31 cellular contexts compared by ENCODE assay signal in the genomic region with DNA sequence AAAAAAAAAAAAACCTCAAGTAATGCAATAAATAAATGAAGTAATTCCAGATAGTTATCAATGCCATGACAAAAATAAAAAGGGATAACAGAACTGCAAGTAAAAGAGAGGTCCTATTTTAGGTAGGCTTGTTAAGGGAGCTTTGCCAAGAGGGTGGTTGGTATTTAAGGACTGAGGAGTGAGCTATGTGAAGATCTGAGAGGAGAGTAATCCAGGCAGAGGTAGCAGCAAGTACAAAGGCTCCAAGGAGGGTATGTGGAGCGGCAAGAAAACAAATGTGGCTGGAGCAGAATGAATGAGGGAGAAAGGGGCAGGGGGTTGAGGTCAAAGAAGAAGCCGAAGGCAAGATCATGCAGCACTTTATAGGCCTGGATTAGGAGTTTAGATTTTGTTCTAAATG.
"Had no signal": no experiment of that assay in that cellular context is flagged by ENCODE, and none has a peak within 500 bp of the region (broad histone marks: within the 10 kb centered on the region; RNA-seq: fewer than 3 reads in every experiment).

No MANE protein-coding gene starts in this region.

- H3K4me1 Mint-ChIP-seq: activated B cell treated with CpG ODN at 0.5 μM for 24 hours; activated CD4-positive, alpha-beta T cell treated with anti-CD3 and anti-CD28 coated beads for 36 hours; naive B cell; stimulated activated memory B cell treated with anti-CD40 and anti-IgM and Interleukin-4, amounts not matched to agents 10 μg/mL and 1 μg/mL and 100 μg/mL, for 72 hours had no signal

- H3K4me3 ChIP-seq: adrenal gland, ascending aorta, dorsolateral prefrontal cortex, esophagus muscularis mucosa, lower lobe of right lung, mucosa of descending colon, smooth muscle cell, stomach, uterus had no signal

- H3K27ac Mint-ChIP-seq: activated B cell treated with CpG ODN at 0.5 μM for 24 hours; activated CD4-positive, alpha-beta T cell treated with anti-CD3 and anti-CD28 coated beads for 36 hours; activated naive CD8-positive, alpha-beta T cell; activated T-helper 2 cell treated with anti-CD3 and anti-CD28 coated beads, Interferon-gamma antibody, Interleukin-2, Interleukin-4, amounts not matched to agents 10 μg/mL and 5 μg/mL and 100 μg/mL, durations not matched to agents 14 hours and 24 hours and 36 hours; effector memory CD8-positive, alpha-beta T cell; stimulated activated memory B cell treated with anti-CD40 and anti-IgM and Interleukin-4, amounts not matched to agents 10 μg/mL and 1 μg/mL and 100 μg/mL, for 72 hours had no signal

- H3K9me3 Mint-ChIP-seq: activated B cell treated with CpG ODN at 0.5 μM for 24 hours; activated T-helper 2 cell treated with anti-CD3 and anti-CD28 coated beads, Interferon-gamma antibody, Interleukin-2, Interleukin-4, amounts not matched to agents 10 μg/mL and 5 μg/mL and 100 μg/mL, durations not matched to agents 14 hours and 24 hours and 36 hours; effector memory CD8-positive, alpha-beta T cell had no signal

- DNase-seq: activated B cell treated with CpG ODN at 0.5 μM for 24 hours; activated CD4-positive, alpha-beta T cell treated with anti-CD3 and anti-CD28 coated beads for 36 hours; activated CD4-positive, alpha-beta T cell treated with anti-CD3 and anti-CD28 coated beads, Interleukin-2, amount 50 U/mL, for 4 hours; activated CD8-positive, alpha-beta memory T cell treated with anti-CD3 and anti-CD28 coated beads, Interleukin-2, amount 50 U/mL, for 48 hours; activated naive CD4-positive, alpha-beta T cell; activated T-cell treated with anti-CD3 and anti-CD28 coated beads, Interleukin-2, amount 50 U/mL, for 4 hours; adrenal gland; brain microvascular endothelial cell; central memory CD4-positive, alpha-beta T cell; dorsolateral prefrontal cortex; effector memory CD8-positive, alpha-beta T cell; glutamatergic neuron; hippocampal formation; left colon; lower lobe of right lung; mesendoderm; mucosa of descending colon; naive B cell; stimulated activated CD4-positive, alpha-beta T cell treated with anti-CD3 and anti-CD28 coated beads, Interleukin-15, amount 100 ng/mL, for 24 hours; stomach; T-helper 9 cell; trophoblast cell; uterus had no signal

- H3K4me1 ChIP-seq: adrenal gland, ascending aorta, lower lobe of right lung, parathyroid adenoma, stomach, uterus had no signal

- H3K36me3 ChIP-seq: adrenal gland, ascending aorta, brain microvascular endothelial cell, esophagus muscularis mucosa, lower lobe of right lung, stomach, uterus had no signal

- H3K36me3 Mint-ChIP-seq: activated naive CD8-positive, alpha-beta T cell; stimulated activated memory B cell treated with anti-CD40 and anti-IgM and Interleukin-4, amounts not matched to agents 10 μg/mL and 1 μg/mL and 100 μg/mL, for 72 hours had no signal

- H3K27me3 ChIP-seq: adrenal gland, ascending aorta, brain microvascular endothelial cell, dorsolateral prefrontal cortex, esophagus muscularis mucosa, stomach, uterus had no signal

- H3K4me3 Mint-ChIP-seq: activated B cell treated with CpG ODN at 0.5 μM for 24 hours; activated CD4-positive, alpha-beta T cell treated with anti-CD3 and anti-CD28 coated beads for 36 hours; activated naive CD8-positive, alpha-beta T cell; activated T-cell treated with anti-CD3 and anti-CD28 coated beads, Interleukin-2, amount 50 U/mL, for 4 hours; effector memory CD8-positive, alpha-beta T cell; naive B cell; stimulated activated memory B cell treated with anti-CD40 and anti-IgM and Interleukin-4, amounts not matched to agents 10 μg/mL and 1 μg/mL and 100 μg/mL, for 72 hours had no signal

- H3K9me3 ChIP-seq: adrenal gland, ascending aorta, esophagus muscularis mucosa, lower lobe of right lung, mucosa of descending colon, stomach, uterus had no signal

- ATAC-seq: activated CD4-positive, alpha-beta T cell treated with anti-CD3 and anti-CD28 coated beads for 36 hours; activated T-cell treated with anti-CD3 and anti-CD28 coated beads, Interleukin-2, amount 50 U/mL, for 4 hours; effector memory CD8-positive, alpha-beta T cell; left colon; lower lobe of right lung; mucosa of descending colon; sciatic nerve; stimulated activated memory B cell treated with anti-CD40 and anti-IgM and Interleukin-4, amounts not matched to agents 10 μg/mL and 1 μg/mL and 100 μg/mL, for 72 hours had no signal

- H3K27ac ChIP-seq: adrenal gland, ascending aorta, brain microvascular endothelial cell, esophagus muscularis mucosa, lower lobe of right lung, parathyroid adenoma, stomach, uterus had no signal
